ENCODE assay signal across 16 cellular contexts in genomic region chr12:123787466-123787865, GRCh38. TPM values are rescaled to one million over a fixed set of nuclear protein-coding genes. Genes with fewer than 3 reads are reported as not detected.
A peak's percentile ranks its signal among the peaks of the same experiment; 100 is the strongest.
DNase-seq lines count a peak whose midpoint lies in the region; ATAC-seq, FAIRE-seq and TF ChIP-seq lines count a peak whose summit lies in the region.
"Had no signal": no experiment of that assay in that cellular context is flagged by ENCODE, and none has a peak within 500 bp of the region (broad histone marks: within the 10 kb centered on the region; RNA-seq: fewer than 3 reads in every experiment).

No MANE protein-coding gene starts in this region.

- POLR2A ChIA-PET in K562 (lab: Yijun Ruan, JAX), result no interaction called here

- WGBS in K562 (ENCODE audit: insufficient coverage, low coverage, missing lambda C conversion rate), result 67% methylated on average over 13 of the region's 25 CpGs
- no CpG with 5 or more reads among the region's 25 CpGs for WGBS in neuronal stem cell (ENCODE audit: extremely low coverage in 2 of 2, insufficient read length in 2 of 2, insufficient replicate concordance in 1 of 2), 2 donors

- peak overlapping the region; percentile 43 for H2AK5ac ChIP-seq in neuronal stem cell (ENCODE audit: low read depth, low read length)

- H3K18ac ChIP-seq in neuronal stem cell (ENCODE audit: low read length), result peak overlapping the region; percentile 71

- DNase-seq in DMS53 (lab: John Stamatoyannopoulos, UW) (peak; percentile 75), K562 (ENCODE audit: extremely low read depth in 1 of 4, low spot score in 3 of 4) (no peak), neuronal stem cell (ENCODE audit: low spot score) (no peak), NCI-H1694 treated with DMSO at 0.1 percent for 48 hours (lab: John Stamatoyannopoulos, UW) (no peak)
- DNase-seq: BE2C; CD4-positive, alpha-beta memory T cell had no signal

- no peak overlapping the region for H3K14ac ChIP-seq in neuronal stem cell (ENCODE audit: low read length)

- H2AFZ ChIP-seq in K562 (ENCODE audit: low read depth, low read length), result no peak overlapping the region
- H2AFZ ChIP-seq in neuronal stem cell (ENCODE audit: low read length), result no peak overlapping the region

- no peaks in the 10 kb centered on the region for H3K4me1 ChIP-seq in ES-I3 (ENCODE audit: insufficient read depth, low read length)
- H3K4me1 ChIP-seq in K562 (replicated peaks in 1 of 2; ENCODE audit: control insufficient read depth in 2 of 2, insufficient read depth in 2 of 2, low read length in 2 of 2), result peaks cover 0 to 9% of the 10 kb centered on the region in 2 experiments; a peak in 2 of 5 replicates
- no peaks in the 10 kb centered on the region for H3K4me1 ChIP-seq in neuronal stem cell (ENCODE audit: control insufficient read depth in 2 of 2, insufficient read depth in 1 of 2, low read depth in 1 of 2, low read length in 2 of 2)
- H3K4me1 ChIP-seq: A549, BE2C had no signal

- H3K9me3 ChIP-seq in ES-I3 (ENCODE audit: control insufficient read depth, insufficient read depth, low read length) (no peaks in the 10 kb centered on the region; the same call in 1 of the 2 replicates), K562 (replicated peaks; ENCODE audit: control insufficient read depth, insufficient read depth, low read depth, low read length) (no peaks in the 10 kb centered on the region), neuronal stem cell (replicated peaks in 1 of 2; ENCODE audit: control insufficient read depth in 2 of 2, insufficient read depth in 1 of 2, low read depth in 1 of 2, low read length in 2 of 2) (no peaks in the 10 kb centered on the region)
- H3K9me3 ChIP-seq: BE2C had no signal

- no peak for TF ChIP-seq RAD21 in K562 (CRISPR knock-in tag; conservative IDR thresholded peaks at IDR 0.05 in 1 of 2, IDR thresholded peaks at IDR 0.05 in 1 of 2)

- CTCF ChIA-PET in K562 (lab: Yijun Ruan, JAX; ENCODE audit: low intra/inter-chr PET ratio), result no interaction called here

- no TSS peak for BruUV-seq in K562 (replicated peaks; lab: Mats Ljungman, UMichigan)

- no peaks in the 10 kb centered on the region for H3K79me2 ChIP-seq in K562 (ENCODE audit: control insufficient read depth, insufficient read depth, low read length)

- H3K23ac ChIP-seq in neuronal stem cell (ENCODE audit: low read depth, low read length, poor library complexity), result peak overlapping the region; percentile 83

- in situ Hi-C loops in K562 (cut with MboI), result no loop called here

- FAIRE-seq in K562 (lab: Jason Lieb, UNC), result no peak
- FAIRE-seq: A549, G401.6, GM12891, GM19239 had no signal

- H3K79me1 ChIP-seq in neuronal stem cell (ENCODE audit: low read depth, low read length), result peaks cover 2% of the 10 kb centered on the region

- peak overlapping the region; percentile 25 for H2BK15ac ChIP-seq in neuronal stem cell (ENCODE audit: low read length)

- intact Hi-C loops in K562 (cut with micrococcal nuclease), result no loop called here

- H3K9ac ChIP-seq in ES-I3 (ENCODE audit: low read depth, low read length), result peak overlapping the region; percentile 68; the same call in 1 of the 2 replicates
- H3K9ac ChIP-seq in K562 (ENCODE audit: insufficient read depth in 1 of 2, low read depth in 2 of 2, low read length in 2 of 2), result no peak overlapping the region
- H3K9ac ChIP-seq in neuronal stem cell (ENCODE audit: low read depth, low read length, poor library complexity), result no peak overlapping the region
- H3K9ac ChIP-seq: KMS-11 had no signal

- TF ChIP-seq CTCF in K562 (IDR thresholded peaks at IDR 0.05 in 2 of 3, conservative IDR thresholded peaks at IDR 0.05 in 1 of 3; ENCODE audit: insufficient read depth in 2 of 3, low read depth in 1 of 3, low read length in 3 of 3), result no peak

- H2BK120ac ChIP-seq in neuronal stem cell (ENCODE audit: low read depth, low read length), result no peak overlapping the region

- H2BK5ac ChIP-seq in neuronal stem cell (ENCODE audit: low read length), result no peak overlapping the region

- TF ChIP-seq EP300 in K562 (IDR thresholded peaks at IDR 0.05; ENCODE audit: low read length), result no peak

- TF ChIP-seq POLR2A in K562 (conservative IDR thresholded peaks at IDR 0.05), result no peak

- H4K91ac ChIP-seq in neuronal stem cell (ENCODE audit: low read depth, low read length, poor library complexity), result peak overlapping the region; percentile 94

- no peaks in the 10 kb centered on the region; a peak in 1 of 5 replicates for H3K27me3 ChIP-seq in K562 (ENCODE audit: control insufficient read depth in 2 of 2, insufficient read depth in 2 of 2, low read length in 2 of 2)
- H3K27me3 ChIP-seq in neuronal stem cell (ENCODE audit: control insufficient read depth in 3 of 3, insufficient read depth in 3 of 3, low read depth in 1 of 3, low read length in 3 of 3), result no peaks in the 10 kb centered on the region
- H3K27me3 ChIP-seq: BE2C had no signal

- peak overlapping the region; percentile 64 for H2BK12ac ChIP-seq in neuronal stem cell (ENCODE audit: low read length)

- ATAC-seq in K562 (no peak), GM18867 (IDR thresholded peaks at IDR 0.05; ENCODE audit: unreplicated experiment) (no peak), HG02588 (IDR thresholded peaks at IDR 0.05; ENCODE audit: unreplicated experiment) (no peak)
- ATAC-seq: A549, HCT116 had no signal

- H3K36me3 ChIP-seq in ES-I3 (ENCODE audit: insufficient read depth, low read length) (no peaks in the 10 kb centered on the region), K562 (ENCODE audit: control insufficient read depth, insufficient read depth, low read length) (no peaks in the 10 kb centered on the region), neuronal stem cell (replicated peaks in 1 of 2; ENCODE audit: control insufficient read depth in 2 of 2, insufficient read depth in 2 of 2, low read length in 2 of 2) (no peaks in the 10 kb centered on the region)
- H3K36me3 ChIP-seq: BE2C had no signal

- no peak overlapping the region for H3K4me2 ChIP-seq in K562 (ENCODE audit: insufficient read depth, low read length)
- H3K4me2 ChIP-seq in neuronal stem cell (ENCODE audit: insufficient read depth, low read length, poor library complexity, severe bottlenecking), result no peak overlapping the region
- H3K4me2 ChIP-seq: A549, KMS-11 had no signal

- H3K9me1 ChIP-seq in K562 (ENCODE audit: control insufficient read depth, insufficient read depth, low read length), result no peaks in the 10 kb centered on the region

- H3K27ac ChIP-seq in K562 (ENCODE audit: extremely low read depth, low read depth, low read length) (no peak overlapping the region), neuronal stem cell (replicated peaks; ENCODE audit: low read length) (no peak overlapping the region)
- H3K27ac ChIP-seq: A549, C4-2B, KMS-11 had no signal

- peak overlapping the region; percentile 27 for H4K8ac ChIP-seq in neuronal stem cell (ENCODE audit: low read depth, low read length)

- H3K4me3 ChIP-seq in K562 (no peak overlapping the region), neuronal stem cell (ENCODE audit: low read length in 2 of 2) (peak overlapping the region in 1 of 2 donors; percentile 64)
- H3K4me3 ChIP-seq: A549 had no signal

- H4K20me1 ChIP-seq in K562 (replicated peaks; ENCODE audit: control insufficient read depth, insufficient read depth, low read length), result no peaks in the 10 kb centered on the region; the same call in 1 of the 2 replicates

- H3K4ac ChIP-seq in neuronal stem cell (ENCODE audit: low read length), result no peak overlapping the region

TF ChIP-seq in K562, 482 proteins besides CTCF, POLR2A, EP300 and RAD21:
- TF ChIP-seq MYBL2 (IDR thresholded peaks at IDR 0.05; ENCODE audit: low read depth) (no peak), MYBL2 (CRISPR knock-in tag; IDR thresholded peaks at IDR 0.05; ENCODE audit: borderline replicate concordance) (no peak), NFIC (IDR thresholded peaks at IDR 0.05) (0 out of 2 replicates have a peak, but pooled peaks have one; percentile 25), ZBTB33 (CRISPR knock-in tag; IDR thresholded peaks at IDR 0.05) (peak; percentile 58)

RNA-seq across cellular contexts. Expression of gene DNAH10, which starts 25.4 kb away (rescaled TPM):
- total RNA-seq in K562 (2011; cell fraction: chromatin; rRNA removed; ENCODE audit: low replicate concordance), result 0.16 and 0.46 TPM in 2 replicates
- under 0.01 and 0.13 TPM in 2 replicates for total RNA-seq in K562 (2011; cell fraction: nucleolus; rRNA removed)
- total RNA-seq in K562 (2011; cell fraction: nucleoplasm; rRNA removed), result 0.07 TPM in 1 of 2 replicates, not detected in the other
- total RNA-seq in K562 (2014; rRNA removed), result 0.05 and 0.08 TPM in 2 replicates
- total RNA-seq in K562 (2014; rRNA removed; fragmentation: Illumina TruSeq; extraction: Trizol), result 0.03 and 0.04 TPM in 2 replicates
- 0.04 TPM in 2 replicates for total RNA-seq in K562 (2015; rRNA removed; fragmentation: Illumina TruSeq; extraction: Trizol)
- total RNA-seq in K562 (2021), result 0.04 and 0.07 TPM in 2 replicates
- polyA plus RNA-seq in K562 (2011; rRNA removed), result 0.01 and 0.06 TPM in 2 replicates
- polyA plus RNA-seq in K562 (2011; cell fraction: cytosol; rRNA removed), result under 0.01 TPM in 1 of 2 replicates, not detected in the other
- 0.15 and 0.26 TPM in 2 replicates for polyA plus RNA-seq in K562 (2011; cell fraction: nucleus; rRNA removed)
- polyA plus RNA-seq in K562 (2012), result 0.07 and 0.54 TPM in 2 replicates
- polyA plus RNA-seq in K562 (2014; fragmentation: Illumina TruSeq; extraction: Trizol), result 0.01 TPM in 2 replicates
- under 1 TPM in 1 of 2 experiments, not detected in 1; 0.01 TPM for polyA plus RNA-seq in K562 (2014; fragmentation: Nextera tagmentation; extraction: Ambion mirVana)
- polyA plus RNA-seq in K562 (2014; rRNA removed), result 0.01 TPM in 1 of 2 replicates, not detected in the other
- 0.07 and 0.18 TPM in 2 replicates for polyA minus RNA-seq in K562 (2011; rRNA and poly(A)+ RNA removed)
- polyA minus RNA-seq in K562 (2011; cell fraction: cytosol; rRNA and poly(A)+ RNA removed), result not detected in 2 replicates
- polyA minus RNA-seq in K562 (2011; cell fraction: nucleus; rRNA and poly(A)+ RNA removed), result 0.11 and 0.13 TPM in 2 replicates
- 0.14 TPM for polyA plus RNA-seq in neuronal stem cell (2013, experiment 1 of 2)
- 0.06 TPM for polyA plus RNA-seq in neuronal stem cell (2013, experiment 2 of 2)
